1 cellular context compared by ENCODE assay signal in genomic region chr2:202700075-202700901, GRCh38.
TF ChIP-seq lines count a peak whose summit lies in the region.

No MANE protein-coding gene starts in this region.

TF ChIP-seq in GM12878, 131 proteins besides CTCF, POLR2A, EP300 and RAD21 (continued from another document):
- no peak for TF ChIP-seq PBX3 (IDR thresholded peaks at IDR 0.05; ENCODE audit: insufficient replicate concordance, low read depth, low read length)
- TF ChIP-seq TBL1XR1 (IDR thresholded peaks at IDR 0.05; ENCODE audit: low read depth, low read length): no peak
- no peak for TF ChIP-seq NR2C1 (IDR thresholded peaks at IDR 0.05)
- no peak for TF ChIP-seq HDGF (IDR thresholded peaks at IDR 0.05)
- no peak for TF ChIP-seq KLF5 (IDR thresholded peaks at IDR 0.05; ENCODE audit: partially characterized antibody)
- no peak for TF ChIP-seq BACH1 (IDR thresholded peaks at IDR 0.05; ENCODE audit: borderline replicate concordance)
- TF ChIP-seq ELK1 (IDR thresholded peaks at IDR 0.05; ENCODE audit: low read depth, low read length): no peak
- TF ChIP-seq FOXK2 (IDR thresholded peaks at IDR 0.05): no peak
- TF ChIP-seq USF1 (IDR thresholded peaks at IDR 0.05; ENCODE audit: borderline replicate concordance, extremely low read length, insufficient read depth, low read depth, low read length): no peak
- TF ChIP-seq, protein P1, sequence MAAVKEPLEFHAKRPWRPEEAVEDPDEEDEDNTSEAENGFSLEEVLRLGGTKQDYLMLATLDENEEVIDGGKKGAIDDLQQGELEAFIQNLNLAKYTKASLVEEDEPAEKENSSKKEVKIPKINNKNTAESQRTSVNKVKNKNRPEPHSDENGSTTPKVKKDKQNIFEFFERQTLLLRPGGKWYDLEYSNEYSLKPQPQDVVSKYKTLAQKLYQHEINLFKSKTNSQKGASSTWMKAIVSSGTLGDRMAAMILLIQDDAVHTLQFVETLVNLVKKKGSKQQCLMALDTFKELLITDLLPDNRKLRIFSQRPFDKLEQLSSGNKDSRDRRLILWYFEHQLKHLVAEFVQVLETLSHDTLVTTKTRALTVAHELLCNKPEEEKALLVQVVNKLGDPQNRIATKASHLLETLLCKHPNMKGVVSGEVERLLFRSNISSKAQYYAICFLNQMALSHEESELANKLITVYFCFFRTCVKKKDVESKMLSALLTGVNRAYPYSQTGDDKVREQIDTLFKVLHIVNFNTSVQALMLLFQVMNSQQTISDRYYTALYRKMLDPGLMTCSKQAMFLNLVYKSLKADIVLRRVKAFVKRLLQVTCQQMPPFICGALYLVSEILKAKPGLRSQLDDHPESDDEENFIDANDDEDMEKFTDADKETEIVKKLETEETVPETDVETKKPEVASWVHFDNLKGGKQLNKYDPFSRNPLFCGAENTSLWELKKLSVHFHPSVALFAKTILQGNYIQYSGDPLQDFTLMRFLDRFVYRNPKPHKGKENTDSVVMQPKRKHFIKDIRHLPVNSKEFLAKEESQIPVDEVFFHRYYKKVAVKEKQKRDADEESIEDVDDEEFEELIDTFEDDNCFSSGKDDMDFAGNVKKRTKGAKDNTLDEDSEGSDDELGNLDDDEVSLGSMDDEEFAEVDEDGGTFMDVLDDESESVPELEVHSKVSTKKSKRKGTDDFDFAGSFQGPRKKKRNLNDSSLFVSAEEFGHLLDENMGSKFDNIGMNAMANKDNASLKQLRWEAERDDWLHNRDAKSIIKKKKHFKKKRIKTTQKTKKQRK (IDR thresholded peaks at IDR 0.05; ENCODE audit: low read depth, low read length): no peak
- TF ChIP-seq ATF7 (IDR thresholded peaks at IDR 0.05; ENCODE audit: low read depth): no peak
- no peak for TF ChIP-seq ESRRA (IDR thresholded peaks at IDR 0.05; ENCODE audit: low read length)
- TF ChIP-seq BRCA1 (IDR thresholded peaks at IDR 0.05; ENCODE audit: low read depth, low read length): no peak
- TF ChIP-seq NR2C2 (IDR thresholded peaks at IDR 0.05; ENCODE audit: borderline replicate concordance, control insufficient read depth, insufficient read length, low read depth): no peak
